ENCODE assay signal across 16 cellular contexts in genomic region chr1:236301080-236301957, GRCh38. TPM values are rescaled to one million over a fixed set of nuclear protein-coding genes. Genes with fewer than 3 reads are reported as not detected.
DNase-seq lines count a peak whose midpoint lies in the region; ATAC-seq and TF ChIP-seq lines count a peak whose summit lies in the region.
"Had no signal": no experiment of that assay in that cellular context is flagged by ENCODE, and none has a peak within 500 bp of the region (broad histone marks: within the 10 kb centered on the region; RNA-seq: fewer than 3 reads in every experiment).

No MANE protein-coding gene starts in this region.

- no peaks in the 10 kb centered on the region for H3K9me3 Mint-ChIP-seq in WTC11

- no peak overlapping the region for H3K27ac Mint-ChIP-seq in WTC11

- no peak overlapping the region for H2BK5ac ChIP-seq in neuronal stem cell (ENCODE audit: low read length)

- H3K14ac ChIP-seq in neuronal stem cell (ENCODE audit: low read length): no peak overlapping the region

- no peaks in the 10 kb centered on the region for H3K36me3 ChIP-seq in neuronal stem cell (replicated peaks in 1 of 2; ENCODE audit: control insufficient read depth in 2 of 2, insufficient read depth in 2 of 2, low read length in 2 of 2)
- H3K36me3 ChIP-seq: HAP-1 had no signal

- DNase-seq in NCI-H2107 treated with DMSO at 0.1 percent for 48 hours (lab: John Stamatoyannopoulos, UW; ENCODE audit: unreplicated experiment): peak; percentile 78
- no peak for DNase-seq in NCI-H2107 (lab: John Stamatoyannopoulos, UW)
- peak; percentile 82 to 98 for DNase-seq in NCI-H2081 (lab: John Stamatoyannopoulos, UW)
- DNase-seq in WTC11 (ENCODE audit: low spot score): no peak
- DNase-seq in neuronal stem cell (ENCODE audit: low spot score): no peak
- no peak for DNase-seq in foreskin keratinocyte
- DNase-seq in left lobe of liver (ENCODE audit: low spot score): no peak
- DNase-seq: DMS53, KBM-7, NCI-H187 treated with DMSO at 0.1 percent for 48 hours, NCI-H226, T-helper 1 cell had no signal

- H2AFZ ChIP-seq in neuronal stem cell (ENCODE audit: low read length): no peak overlapping the region

- H3K4me1 Mint-ChIP-seq in WTC11: peaks cover 10% of the 10 kb centered on the region

- no peak for TF ChIP-seq CTCF in WTC11 (IDR thresholded peaks at IDR 0.05)
- no peak for TF ChIP-seq CTCF in foreskin keratinocyte (conservative IDR thresholded peaks at IDR 0.05)

- H3K9ac ChIP-seq in neuronal stem cell (ENCODE audit: low read depth, low read length, poor library complexity): no peak overlapping the region

- H2BK15ac ChIP-seq in neuronal stem cell (ENCODE audit: low read length): no peak overlapping the region

- H3K36me3 Mint-ChIP-seq in WTC11: no peaks in the 10 kb centered on the region

- no peak overlapping the region for H2BK12ac ChIP-seq in neuronal stem cell (ENCODE audit: low read length)

- no peaks in the 10 kb centered on the region for H3K4me1 ChIP-seq in neuronal stem cell (ENCODE audit: control insufficient read depth in 2 of 2, insufficient read depth in 1 of 2, low read depth in 1 of 2, low read length in 2 of 2)
- H3K4me1 ChIP-seq in foreskin keratinocyte: no peaks in the 10 kb centered on the region
- H3K4me1 ChIP-seq: A549, HAP-1 had no signal

- H3K4ac ChIP-seq in neuronal stem cell (ENCODE audit: low read length): no peak overlapping the region

- H3K27me3 ChIP-seq in neuronal stem cell (ENCODE audit: control insufficient read depth in 3 of 3, insufficient read depth in 3 of 3, low read depth in 1 of 3, low read length in 3 of 3) (no peaks in the 10 kb centered on the region), foreskin keratinocyte (no peaks in the 10 kb centered on the region)

- peak overlapping the region; percentile 13 for H3K23ac ChIP-seq in neuronal stem cell (ENCODE audit: low read depth, low read length, poor library complexity)

- H2BK120ac ChIP-seq in neuronal stem cell (ENCODE audit: low read depth, low read length): no peak overlapping the region

- H3K4me3 ChIP-seq in neuronal stem cell (ENCODE audit: low read length in 2 of 2): no peak overlapping the region
- H3K4me3 ChIP-seq: A549, HAP-1 had no signal

- H3K4me2 ChIP-seq in neuronal stem cell (ENCODE audit: insufficient read depth, low read length, poor library complexity, severe bottlenecking): no peak overlapping the region
- H3K4me2 ChIP-seq: A549 had no signal

- WGBS in neuronal stem cell (ENCODE audit: extremely low coverage in 2 of 2, insufficient read length in 2 of 2, insufficient replicate concordance in 1 of 2), 2 donors: no CpG with 5 or more reads among the region's 16 CpGs

- ATAC-seq in WTC11: peak; percentile 56
- no peak for ATAC-seq in HG02759 (IDR thresholded peaks at IDR 0.05; ENCODE audit: unreplicated experiment)
- no peak for ATAC-seq in foreskin keratinocyte
- ATAC-seq in left lobe of liver: no peak

- no peaks in the 10 kb centered on the region for H3K27me3 Mint-ChIP-seq in WTC11 (ENCODE audit: low read depth)

- CTCF ChIA-PET in WTC11 (lab: Charles Lee): interaction anchor here (1.4 kb wide), 1 partner anchor 10 kb away, joined by 3 read pairs; no protein-coding TSS in a partner anchor

- H2AK5ac ChIP-seq in neuronal stem cell (ENCODE audit: low read depth, low read length): no peak overlapping the region

- H4K8ac ChIP-seq in neuronal stem cell (ENCODE audit: low read depth, low read length): no peak overlapping the region

- peaks cover 0 to 3% of the 10 kb centered on the region in 2 donors for H3K9me3 ChIP-seq in neuronal stem cell (replicated peaks in 1 of 2; ENCODE audit: control insufficient read depth in 2 of 2, insufficient read depth in 1 of 2, low read depth in 1 of 2, low read length in 2 of 2)
- H3K9me3 ChIP-seq: A549, HAP-1 had no signal

- H3K27ac ChIP-seq in neuronal stem cell (replicated peaks; ENCODE audit: low read length) (no peak overlapping the region), foreskin keratinocyte (no peak overlapping the region)
- H3K27ac ChIP-seq: A549, C4-2B had no signal

- H3K79me1 ChIP-seq in neuronal stem cell (ENCODE audit: low read depth, low read length): no peaks in the 10 kb centered on the region

- H3K4me3 Mint-ChIP-seq in WTC11: no peak overlapping the region

- no peak overlapping the region for H4K91ac ChIP-seq in neuronal stem cell (ENCODE audit: low read depth, low read length, poor library complexity)

- no peak overlapping the region for H3K18ac ChIP-seq in neuronal stem cell (ENCODE audit: low read length)

- POLR2A ChIA-PET in WTC11 (lab: Charles Lee): no interaction called here

TF ChIP-seq in WTC11, 78 proteins besides CTCF, POLR2A, EP300 and RAD21:
- no peak for TF ChIP-seq TEAD1 (CRISPR knock-in tag; IDR thresholded peaks at IDR 0.05)
- TF ChIP-seq KAT7 (CRISPR knock-in tag; IDR thresholded peaks at IDR 0.05; ENCODE audit: borderline replicate concordance): no peak
- TF ChIP-seq FOXP4 (CRISPR knock-in tag; IDR thresholded peaks at IDR 0.05): no peak
- no peak for TF ChIP-seq NFYB (CRISPR knock-in tag; conservative IDR thresholded peaks at IDR 0.05; ENCODE audit: low read depth)
- TF ChIP-seq USF1 (CRISPR knock-in tag; IDR thresholded peaks at IDR 0.05): no peak
- TF ChIP-seq NR3C1 (CRISPR knock-in tag; conservative IDR thresholded peaks at IDR 0.05; ENCODE audit: low read depth): no peak
- no peak for TF ChIP-seq ZNF423 (CRISPR knock-in tag; IDR thresholded peaks at IDR 0.05)
- TF ChIP-seq PRRX2 (CRISPR knock-in tag; IDR thresholded peaks at IDR 0.05): no peak
- TF ChIP-seq SMAD3 (CRISPR knock-in tag; IDR thresholded peaks at IDR 0.05; ENCODE audit: borderline replicate concordance): no peak
- TF ChIP-seq ZNF671 (CRISPR knock-in tag; IDR thresholded peaks at IDR 0.05): no peak
- TF ChIP-seq ZBTB43 (CRISPR knock-in tag; IDR thresholded peaks at IDR 0.05): no peak

RNA-seq across cellular contexts. Expression of gene ERO1B, which starts 19.6 kb away (rescaled TPM):
- total RNA-seq in WTC11 (2021) (3.2 to 4.7 TPM (median 4.4 TPM) in 3 replicates), foreskin keratinocyte (2.3 TPM in 2 replicates), left lobe of liver (17.1 TPM)
- polyA plus RNA-seq in neuronal stem cell (2013, experiment 1 of 2): 1.2 TPM
- polyA plus RNA-seq in neuronal stem cell (2013, experiment 2 of 2): 1.3 TPM
- polyA plus RNA-seq in foreskin keratinocyte: 0.78 and 0.87 TPM in 2 replicates

Comparison
In these comparisons a context has a peak if more than half of its experiments do, and no peak if none do; other contexts are left out.
1. DNase-seq: peak in NCI-H2107 treated with DMSO at 0.1 percent for 48 hours (single experiment) and NCI-H2081 (2 of 2); none in NCI-H2107 (single experiment), WTC11 (single experiment), neuronal stem cell (single experiment), foreskin keratinocyte (0 of 2) and left lobe of liver (single experiment).